1 cellular context compared by ENCODE assay signal in the genomic region with DNA sequence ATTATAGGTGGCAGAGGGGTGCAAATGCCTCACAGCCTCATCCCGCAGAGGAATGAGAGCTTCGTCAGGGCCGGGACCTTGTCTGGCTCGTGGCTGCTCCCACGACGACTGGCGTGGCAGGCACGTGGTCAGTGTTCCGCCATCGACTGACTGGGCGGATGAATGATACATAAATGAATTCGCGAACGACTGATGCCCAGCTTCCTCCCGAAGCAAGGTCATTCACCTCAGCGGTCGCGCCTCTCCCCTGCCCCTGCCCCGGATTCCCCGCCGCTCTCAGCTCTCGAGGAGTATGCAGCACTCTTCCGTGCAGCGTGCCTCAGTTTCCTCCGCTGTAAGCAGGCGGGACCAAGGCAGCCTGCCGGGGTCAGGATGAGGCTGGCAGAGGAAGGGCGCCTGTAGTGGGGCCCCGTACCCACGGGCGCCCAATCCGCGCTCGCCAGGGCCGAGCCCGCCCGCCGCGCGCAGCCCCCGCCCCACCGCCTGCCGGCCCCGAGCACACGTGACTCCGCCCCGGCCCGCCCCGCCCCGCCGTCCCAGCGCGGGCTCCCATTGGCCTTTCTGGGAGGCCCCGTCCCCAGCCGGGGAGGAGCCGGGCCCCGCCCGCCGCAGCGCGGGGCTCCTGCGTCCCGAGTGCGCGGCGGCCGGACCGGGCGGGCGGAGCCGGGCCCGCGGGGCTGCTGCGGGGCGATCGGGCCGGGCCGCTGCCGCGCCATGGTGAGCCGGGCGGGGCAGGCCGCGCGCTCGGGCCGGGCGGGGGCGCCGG.
TF ChIP-seq lines count a peak whose summit lies in the region.

A gene (plus strand): TSS at position 632 of the 766 bp plus-strand sequence. CDS start 7,605 bp downstream, outside the sequence.

TF ChIP-seq in K562, 482 proteins besides CTCF, POLR2A, EP300 and RAD21 (continued from another document and continues in another):
- TF ChIP-seq SMAD3 (CRISPR knock-in tag; conservative IDR thresholded peaks at IDR 0.05) (no peak), ZFX (CRISPR knock-in tag; IDR thresholded peaks at IDR 0.05) (peak; percentile 44; the same call in 1 of the 2 replicates), POLR3A (IDR thresholded peaks at IDR 0.05; ENCODE audit: borderline replicate concordance, extremely low read depth, insufficient read depth, insufficient read length) (no peak), FOXK1 (CRISPR knock-in tag; IDR thresholded peaks at IDR 0.05; ENCODE audit: borderline replicate concordance) (no peak), CXXC5 (CRISPR knock-in tag; IDR thresholded peaks at IDR 0.05) (peak; percentile 69), CREM (IDR thresholded peaks at IDR 0.05; ENCODE audit: low read depth) (no peak), ZNF239 (CRISPR knock-in tag; IDR thresholded peaks at IDR 0.05) (no peak), GATAD2B (IDR thresholded peaks at IDR 0.05; ENCODE audit: borderline replicate concordance) (no peak), ILK (tag; IDR thresholded peaks at IDR 0.05; ENCODE audit: borderline replicate concordance, low read depth) (no peak), NFRKB (IDR thresholded peaks at IDR 0.05; ENCODE audit: low read depth) (no peak), ESRRB (CRISPR knock-in tag; IDR thresholded peaks at IDR 0.05; ENCODE audit: borderline replicate concordance) (no peak), PHB2 (IDR thresholded peaks at IDR 0.05; ENCODE audit: low read depth) (no peak), ETV1 (tag; conservative IDR thresholded peaks at IDR 0.05; ENCODE audit: low read depth) (no peak), PTRF (tag; IDR thresholded peaks at IDR 0.05) (no peak), GABPB2 (CRISPR knock-in tag; conservative IDR thresholded peaks at IDR 0.05) (no peak), CTBP1 (IDR thresholded peaks at IDR 0.05; ENCODE audit: borderline replicate concordance) (no peak), HMG20B (CRISPR knock-in tag; IDR thresholded peaks at IDR 0.05) (no peak), ZKSCAN8 (CRISPR knock-in tag; IDR thresholded peaks at IDR 0.05) (no peak), ZNF232 (CRISPR knock-in tag; IDR thresholded peaks at IDR 0.05) (no peak), ZNF197 (CRISPR knock-in tag; IDR thresholded peaks at IDR 0.05; ENCODE audit: low read depth) (no peak), BCL6 (CRISPR knock-in tag; IDR thresholded peaks at IDR 0.05) (no peak), MTA1 (IDR thresholded peaks at IDR 0.05; ENCODE audit: borderline replicate concordance) (no peak), ZNF217 (CRISPR knock-in tag; IDR thresholded peaks at IDR 0.05) (no peak), ZKSCAN1 (IDR thresholded peaks at IDR 0.05; ENCODE audit: low read depth, low read length) (no peak), CC2D1A (IDR thresholded peaks at IDR 0.05) (no peak), FIP1L1 (IDR thresholded peaks at IDR 0.05; ENCODE audit: low read depth, low read length, poor library complexity, severe bottlenecking) (no peak), DACH1 (IDR thresholded peaks at IDR 0.05; ENCODE audit: partially characterized antibody) (no peak), SRSF9 (IDR thresholded peaks at IDR 0.05; ENCODE audit: borderline replicate concordance, low read depth, low read length) (no peak), ZNF668 (CRISPR knock-in tag; IDR thresholded peaks at IDR 0.05) (no peak), IRF2 (CRISPR knock-in tag; IDR thresholded peaks at IDR 0.05) (no peak), STAG1 (CRISPR knock-in tag; IDR thresholded peaks at IDR 0.05; ENCODE audit: borderline replicate concordance) (peak; percentile 9; the same call in 1 of the 2 replicates), NR2F6 (CRISPR knock-in tag; IDR thresholded peaks at IDR 0.05) (no peak), GTF2F1 (IDR thresholded peaks at IDR 0.05; ENCODE audit: low read depth, low read length) (no peak), EWSR1 (IDR thresholded peaks at IDR 0.05; ENCODE audit: borderline replicate concordance, low read depth, partially characterized antibody) (no peak), FOXP1 (CRISPR knock-in tag; IDR thresholded peaks at IDR 0.05) (0 out of 2 replicates have a peak, but pooled peaks have one; percentile 31), HMG20A (CRISPR knock-in tag; conservative IDR thresholded peaks at IDR 0.05) (no peak), ZNF165 (CRISPR knock-in tag; IDR thresholded peaks at IDR 0.05; ENCODE audit: borderline replicate concordance) (no peak)
- TF ChIP-seq, protein P1, sequence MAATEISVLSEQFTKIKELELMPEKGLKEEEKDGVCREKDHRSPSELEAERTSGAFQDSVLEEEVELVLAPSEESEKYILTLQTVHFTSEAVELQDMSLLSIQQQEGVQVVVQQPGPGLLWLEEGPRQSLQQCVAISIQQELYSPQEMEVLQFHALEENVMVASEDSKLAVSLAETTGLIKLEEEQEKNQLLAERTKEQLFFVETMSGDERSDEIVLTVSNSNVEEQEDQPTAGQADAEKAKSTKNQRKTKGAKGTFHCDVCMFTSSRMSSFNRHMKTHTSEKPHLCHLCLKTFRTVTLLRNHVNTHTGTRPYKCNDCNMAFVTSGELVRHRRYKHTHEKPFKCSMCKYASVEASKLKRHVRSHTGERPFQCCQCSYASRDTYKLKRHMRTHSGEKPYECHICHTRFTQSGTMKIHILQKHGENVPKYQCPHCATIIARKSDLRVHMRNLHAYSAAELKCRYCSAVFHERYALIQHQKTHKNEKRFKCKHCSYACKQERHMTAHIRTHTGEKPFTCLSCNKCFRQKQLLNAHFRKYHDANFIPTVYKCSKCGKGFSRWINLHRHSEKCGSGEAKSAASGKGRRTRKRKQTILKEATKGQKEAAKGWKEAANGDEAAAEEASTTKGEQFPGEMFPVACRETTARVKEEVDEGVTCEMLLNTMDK (IDR thresholded peaks at IDR 0.05; ENCODE audit: borderline replicate concordance, insufficient read depth, low read depth, low read length, poor library complexity, severe bottlenecking): no peak
- TF ChIP-seq, protein P2, sequence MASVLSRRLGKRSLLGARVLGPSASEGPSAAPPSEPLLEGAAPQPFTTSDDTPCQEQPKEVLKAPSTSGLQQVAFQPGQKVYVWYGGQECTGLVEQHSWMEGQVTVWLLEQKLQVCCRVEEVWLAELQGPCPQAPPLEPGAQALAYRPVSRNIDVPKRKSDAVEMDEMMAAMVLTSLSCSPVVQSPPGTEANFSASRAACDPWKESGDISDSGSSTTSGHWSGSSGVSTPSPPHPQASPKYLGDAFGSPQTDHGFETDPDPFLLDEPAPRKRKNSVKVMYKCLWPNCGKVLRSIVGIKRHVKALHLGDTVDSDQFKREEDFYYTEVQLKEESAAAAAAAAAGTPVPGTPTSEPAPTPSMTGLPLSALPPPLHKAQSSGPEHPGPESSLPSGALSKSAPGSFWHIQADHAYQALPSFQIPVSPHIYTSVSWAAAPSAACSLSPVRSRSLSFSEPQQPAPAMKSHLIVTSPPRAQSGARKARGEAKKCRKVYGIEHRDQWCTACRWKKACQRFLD (CRISPR knock-in tag; IDR thresholded peaks at IDR 0.05): no peak
- TF ChIP-seq, protein P3, sequence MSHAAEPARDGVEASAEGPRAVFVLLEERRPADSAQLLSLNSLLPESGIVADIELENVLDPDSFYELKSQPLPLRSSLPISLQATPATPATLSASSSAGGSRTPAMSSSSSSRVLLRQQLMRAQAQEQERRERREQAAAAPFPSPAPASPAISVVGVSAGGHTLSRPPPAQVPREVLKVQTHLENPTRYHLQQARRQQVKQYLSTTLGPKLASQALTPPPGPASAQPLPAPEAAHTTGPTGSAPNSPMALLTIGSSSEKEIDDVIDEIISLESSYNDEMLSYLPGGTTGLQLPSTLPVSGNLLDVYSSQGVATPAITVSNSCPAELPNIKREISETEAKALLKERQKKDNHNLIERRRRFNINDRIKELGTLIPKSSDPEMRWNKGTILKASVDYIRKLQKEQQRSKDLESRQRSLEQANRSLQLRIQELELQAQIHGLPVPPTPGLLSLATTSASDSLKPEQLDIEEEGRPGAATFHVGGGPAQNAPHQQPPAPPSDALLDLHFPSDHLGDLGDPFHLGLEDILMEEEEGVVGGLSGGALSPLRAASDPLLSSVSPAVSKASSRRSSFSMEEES (CRISPR knock-in tag; IDR thresholded peaks at IDR 0.05): no peak; the same call in 1 of the 2 replicates
- TF ChIP-seq, protein P4, sequence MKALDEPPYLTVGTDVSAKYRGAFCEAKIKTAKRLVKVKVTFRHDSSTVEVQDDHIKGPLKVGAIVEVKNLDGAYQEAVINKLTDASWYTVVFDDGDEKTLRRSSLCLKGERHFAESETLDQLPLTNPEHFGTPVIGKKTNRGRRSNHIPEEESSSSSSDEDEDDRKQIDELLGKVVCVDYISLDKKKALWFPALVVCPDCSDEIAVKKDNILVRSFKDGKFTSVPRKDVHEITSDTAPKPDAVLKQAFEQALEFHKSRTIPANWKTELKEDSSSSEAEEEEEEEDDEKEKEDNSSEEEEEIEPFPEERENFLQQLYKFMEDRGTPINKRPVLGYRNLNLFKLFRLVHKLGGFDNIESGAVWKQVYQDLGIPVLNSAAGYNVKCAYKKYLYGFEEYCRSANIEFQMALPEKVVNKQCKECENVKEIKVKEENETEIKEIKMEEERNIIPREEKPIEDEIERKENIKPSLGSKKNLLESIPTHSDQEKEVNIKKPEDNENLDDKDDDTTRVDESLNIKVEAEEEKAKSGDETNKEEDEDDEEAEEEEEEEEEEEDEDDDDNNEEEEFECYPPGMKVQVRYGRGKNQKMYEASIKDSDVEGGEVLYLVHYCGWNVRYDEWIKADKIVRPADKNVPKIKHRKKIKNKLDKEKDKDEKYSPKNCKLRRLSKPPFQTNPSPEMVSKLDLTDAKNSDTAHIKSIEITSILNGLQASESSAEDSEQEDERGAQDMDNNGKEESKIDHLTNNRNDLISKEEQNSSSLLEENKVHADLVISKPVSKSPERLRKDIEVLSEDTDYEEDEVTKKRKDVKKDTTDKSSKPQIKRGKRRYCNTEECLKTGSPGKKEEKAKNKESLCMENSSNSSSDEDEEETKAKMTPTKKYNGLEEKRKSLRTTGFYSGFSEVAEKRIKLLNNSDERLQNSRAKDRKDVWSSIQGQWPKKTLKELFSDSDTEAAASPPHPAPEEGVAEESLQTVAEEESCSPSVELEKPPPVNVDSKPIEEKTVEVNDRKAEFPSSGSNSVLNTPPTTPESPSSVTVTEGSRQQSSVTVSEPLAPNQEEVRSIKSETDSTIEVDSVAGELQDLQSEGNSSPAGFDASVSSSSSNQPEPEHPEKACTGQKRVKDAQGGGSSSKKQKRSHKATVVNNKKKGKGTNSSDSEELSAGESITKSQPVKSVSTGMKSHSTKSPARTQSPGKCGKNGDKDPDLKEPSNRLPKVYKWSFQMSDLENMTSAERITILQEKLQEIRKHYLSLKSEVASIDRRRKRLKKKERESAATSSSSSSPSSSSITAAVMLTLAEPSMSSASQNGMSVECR (CRISPR knock-in tag; IDR thresholded peaks at IDR 0.05): peak; percentile 49; the same call in 1 of the 2 replicates
- TF ChIP-seq, protein P5, sequence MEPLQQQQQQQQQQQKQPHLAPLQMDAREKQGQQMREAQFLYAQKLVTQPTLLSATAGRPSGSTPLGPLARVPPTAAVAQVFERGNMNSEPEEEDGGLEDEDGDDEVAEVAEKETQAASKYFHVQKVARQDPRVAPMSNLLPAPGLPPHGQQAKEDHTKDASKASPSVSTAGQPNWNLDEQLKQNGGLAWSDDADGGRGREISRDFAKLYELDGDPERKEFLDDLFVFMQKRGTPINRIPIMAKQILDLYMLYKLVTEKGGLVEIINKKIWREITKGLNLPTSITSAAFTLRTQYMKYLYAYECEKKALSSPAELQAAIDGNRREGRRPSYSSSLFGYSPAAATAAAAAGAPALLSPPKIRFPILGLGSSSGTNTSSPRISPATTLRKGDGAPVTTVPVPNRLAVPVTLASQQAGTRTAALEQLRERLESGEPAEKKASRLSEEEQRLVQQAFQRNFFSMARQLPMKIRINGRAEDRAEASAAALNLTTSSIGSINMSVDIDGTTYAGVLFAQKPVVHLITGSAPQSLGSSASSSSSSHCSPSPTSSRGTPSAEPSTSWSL (CRISPR knock-in tag; IDR thresholded peaks at IDR 0.05; ENCODE audit: borderline replicate concordance): no peak
- TF ChIP-seq, protein P6, sequence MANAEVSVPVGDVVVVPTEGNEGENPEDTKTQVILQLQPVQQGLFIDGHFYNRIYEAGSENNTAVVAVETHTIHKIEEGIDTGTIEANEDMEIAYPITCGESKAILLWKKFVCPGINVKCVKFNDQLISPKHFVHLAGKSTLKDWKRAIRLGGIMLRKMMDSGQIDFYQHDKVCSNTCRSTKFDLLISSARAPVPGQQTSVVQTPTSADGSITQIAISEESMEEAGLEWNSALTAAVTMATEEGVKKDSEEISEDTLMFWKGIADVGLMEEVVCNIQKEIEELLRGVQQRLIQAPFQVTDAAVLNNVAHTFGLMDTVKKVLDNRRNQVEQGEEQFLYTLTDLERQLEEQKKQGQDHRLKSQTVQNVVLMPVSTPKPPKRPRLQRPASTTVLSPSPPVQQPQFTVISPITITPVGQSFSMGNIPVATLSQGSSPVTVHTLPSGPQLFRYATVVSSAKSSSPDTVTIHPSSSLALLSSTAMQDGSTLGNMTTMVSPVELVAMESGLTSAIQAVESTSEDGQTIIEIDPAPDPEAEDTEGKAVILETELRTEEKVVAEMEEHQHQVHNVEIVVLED (CRISPR knock-in tag; IDR thresholded peaks at IDR 0.05): 0 out of 2 replicates have a peak, but pooled peaks have one; percentile 7
- TF ChIP-seq, protein P7, sequence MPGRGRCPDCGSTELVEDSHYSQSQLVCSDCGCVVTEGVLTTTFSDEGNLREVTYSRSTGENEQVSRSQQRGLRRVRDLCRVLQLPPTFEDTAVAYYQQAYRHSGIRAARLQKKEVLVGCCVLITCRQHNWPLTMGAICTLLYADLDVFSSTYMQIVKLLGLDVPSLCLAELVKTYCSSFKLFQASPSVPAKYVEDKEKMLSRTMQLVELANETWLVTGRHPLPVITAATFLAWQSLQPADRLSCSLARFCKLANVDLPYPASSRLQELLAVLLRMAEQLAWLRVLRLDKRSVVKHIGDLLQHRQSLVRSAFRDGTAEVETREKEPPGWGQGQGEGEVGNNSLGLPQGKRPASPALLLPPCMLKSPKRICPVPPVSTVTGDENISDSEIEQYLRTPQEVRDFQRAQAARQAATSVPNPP (IDR thresholded peaks at IDR 0.05; ENCODE audit: borderline replicate concordance, insufficient read depth, insufficient read length): no peak
- TF ChIP-seq, protein P8, sequence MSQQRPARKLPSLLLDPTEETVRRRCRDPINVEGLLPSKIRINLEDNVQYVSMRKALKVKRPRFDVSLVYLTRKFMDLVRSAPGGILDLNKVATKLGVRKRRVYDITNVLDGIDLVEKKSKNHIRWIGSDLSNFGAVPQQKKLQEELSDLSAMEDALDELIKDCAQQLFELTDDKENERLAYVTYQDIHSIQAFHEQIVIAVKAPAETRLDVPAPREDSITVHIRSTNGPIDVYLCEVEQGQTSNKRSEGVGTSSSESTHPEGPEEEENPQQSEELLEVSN (IDR thresholded peaks at IDR 0.05; ENCODE audit: borderline replicate concordance in 1 of 2, extremely low read depth in 1 of 2, insufficient read depth in 1 of 2, insufficient read length in 1 of 2, low read depth in 1 of 2, low read length in 1 of 2, poor library complexity in 1 of 2, severe bottlenecking in 1 of 2): peak; percentile 87 to 90
- TF ChIP-seq, protein P9, sequence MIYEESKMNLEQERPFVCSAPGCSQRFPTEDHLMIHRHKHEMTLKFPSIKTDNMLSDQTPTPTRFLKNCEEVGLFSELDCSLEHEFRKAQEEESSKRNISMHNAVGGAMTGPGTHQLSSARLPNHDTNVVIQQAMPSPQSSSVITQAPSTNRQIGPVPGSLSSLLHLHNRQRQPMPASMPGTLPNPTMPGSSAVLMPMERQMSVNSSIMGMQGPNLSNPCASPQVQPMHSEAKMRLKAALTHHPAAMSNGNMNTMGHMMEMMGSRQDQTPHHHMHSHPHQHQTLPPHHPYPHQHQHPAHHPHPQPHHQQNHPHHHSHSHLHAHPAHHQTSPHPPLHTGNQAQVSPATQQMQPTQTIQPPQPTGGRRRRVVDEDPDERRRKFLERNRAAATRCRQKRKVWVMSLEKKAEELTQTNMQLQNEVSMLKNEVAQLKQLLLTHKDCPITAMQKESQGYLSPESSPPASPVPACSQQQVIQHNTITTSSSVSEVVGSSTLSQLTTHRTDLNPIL (CRISPR knock-in tag; IDR thresholded peaks at IDR 0.05): no peak
